ENCODE assay signal across 26 cellular contexts in the genomic region with DNA sequence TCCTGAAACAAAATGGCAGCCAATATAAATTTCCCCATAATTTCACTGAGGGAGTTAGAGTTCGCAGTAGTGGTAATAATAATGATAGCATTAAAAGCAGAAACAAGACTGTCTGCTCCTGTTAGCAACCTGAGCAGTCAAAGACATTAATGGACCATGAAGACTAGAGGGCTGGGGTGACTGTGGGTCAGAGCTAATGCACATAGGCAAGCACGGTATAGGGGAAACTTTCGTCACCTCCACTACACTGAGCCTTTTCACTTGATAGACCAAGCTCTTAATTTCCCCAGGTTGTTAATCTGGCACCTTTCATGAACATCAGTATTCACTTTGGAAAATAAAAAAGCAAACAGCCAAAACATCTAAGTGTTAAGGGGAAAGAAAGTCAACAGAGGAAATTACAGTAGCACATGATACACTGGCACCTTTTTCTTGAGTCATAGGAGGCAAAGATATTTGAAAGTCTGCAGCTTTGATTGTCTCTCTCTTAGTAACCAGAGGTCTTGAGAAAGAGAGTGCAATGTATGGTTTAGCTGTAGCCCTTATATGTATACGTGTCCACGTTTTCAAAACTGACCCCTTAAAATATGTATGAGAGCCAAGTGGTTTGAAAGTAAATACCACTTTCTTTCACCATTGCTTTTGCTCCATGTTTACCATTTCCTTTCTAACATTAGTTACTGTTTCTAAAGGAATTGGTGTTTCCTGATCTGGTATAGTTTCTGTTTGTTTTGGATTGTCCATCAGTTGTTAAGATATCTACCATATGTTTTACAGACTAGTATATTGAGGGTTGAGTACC.
DNase-seq lines count a peak whose midpoint lies in the region; ATAC-seq and TF ChIP-seq lines count a peak whose summit lies in the region.
"Had no signal": no experiment of that assay in that cellular context is flagged by ENCODE, and none has a peak within 500 bp of the region (broad histone marks: within the 10 kb centered on the region; RNA-seq: fewer than 3 reads in every experiment).

No MANE protein-coding gene starts in this region.

- peaks cover 12 to 62% (median 58%) of the 10 kb centered on the region in 9 donors for H3K4me1 ChIP-seq in heart right ventricle
- no peaks in the 10 kb centered on the region for H3K4me1 ChIP-seq in OCI-LY7 (ENCODE audit: insufficient read depth, low read length, poor library complexity, severe bottlenecking)
- no peaks in the 10 kb centered on the region for H3K4me1 ChIP-seq in prostate gland (replicated peaks)

- H3K9me2 ChIP-seq in OCI-LY7 (ENCODE audit: insufficient read depth, low read length) = no peaks in the 10 kb centered on the region

- no peak for DNase-seq in heart right ventricle
- no peak for DNase-seq in cardiac septum (ENCODE audit: low spot score)
- DNase-seq in endothelial cell (ENCODE audit: low spot score) = no peak
- no peak for DNase-seq in osteocyte (ENCODE audit: extremely low spot score, unreplicated experiment)
- DNase-seq in OCI-LY7 (ENCODE audit: low spot score) = no peak
- no peak for DNase-seq in NOMO-1 treated with dmso at 0.1 percent for 144 hours (lab: John Stamatoyannopoulos, UW; ENCODE audit: unreplicated experiment)
- no peak for DNase-seq in MG63
- no peak for DNase-seq in prostate gland (ENCODE audit: low spot score)
- DNase-seq: activated CD8-positive, alpha-beta T cell treated with anti-CD3 and anti-CD28 coated beads, Interleukin-2, amount 10 ng/mL, durations not matched to agents 7 days and 5 days; activated effector memory CD4-positive, alpha-beta T cell treated with anti-CD3 and anti-CD28 coated beads, Interleukin-2, amount 50 U/mL, for 16 hours; CD8-positive, alpha-beta memory T cell; cortex of kidney; DMS153; GOT3; KG1; naive thymus-derived CD4-positive, alpha-beta T cell; NCI-H1436 treated with DMSO at 0.1 percent for 48 hours; NCI-H510A; NK-92 treated with Interleukin-12 subunit alpha and Interleukin-12 subunit beta, amount 100 ng/mL, for 24 hours; stimulated activated CD4-positive, alpha-beta T cell treated with anti-CD3 and anti-CD28 coated beads, Interleukin-15, amount 100 ng/mL, for 24 hours; stomach; T-cell; trophoblast cell had no signal

- H3K4me2 ChIP-seq in OCI-LY7 (ENCODE audit: low read length) = no peak overlapping the region

- no peaks in the 10 kb centered on the region for H4K20me1 ChIP-seq in OCI-LY7 (ENCODE audit: insufficient read depth, low read length)

- H3K27me3 ChIP-seq in heart right ventricle (no peaks in the 10 kb centered on the region), MG63 (no peaks in the 10 kb centered on the region), prostate gland (replicated peaks; ENCODE audit: insufficient read depth) (no peaks in the 10 kb centered on the region)
- H3K27me3 ChIP-seq: SJSA1, stomach had no signal

- H2AFZ ChIP-seq in OCI-LY7 (ENCODE audit: low read length) = no peak overlapping the region

- H3K27ac Mint-ChIP-seq in endothelial cell (ENCODE audit: unreplicated experiment) = peak overlapping the region; percentile 26
- peak overlapping the region; percentile 29 for H3K27ac Mint-ChIP-seq in osteocyte (ENCODE audit: unreplicated experiment)
- H3K27ac Mint-ChIP-seq: activated CD8-positive, alpha-beta T cell treated with anti-CD3 and anti-CD28 coated beads, Interleukin-2, amount 10 ng/mL, durations not matched to agents 7 days and 5 days; naive thymus-derived CD4-positive, alpha-beta T cell; T-cell had no signal

- POLR2A ChIA-PET in OCI-LY7 (lab: Charles Lee) = interaction anchor here (0.7 kb wide), 1 partner anchor 20 kb away, joined by 5 read pairs; no protein-coding TSS in a partner anchor

- peak in 4 of 8 donors; percentile 23 to 45 (median 27) for ATAC-seq in heart right ventricle
- ATAC-seq: activated CD4-positive, CD25-positive, alpha-beta regulatory T cell treated with anti-CD3 and anti-CD28 coated beads, Interleukin-2, amount 50 U/mL, for 24 hours; activated CD8-positive, alpha-beta T cell treated with anti-CD3 and anti-CD28 coated beads, Interleukin-2, amount 10 ng/mL, durations not matched to agents 7 days and 5 days; naive thymus-derived CD4-positive, alpha-beta T cell; sciatic nerve; T-cell had no signal

- no peaks in the 10 kb centered on the region for H3K79me2 ChIP-seq in OCI-LY7 (ENCODE audit: insufficient read depth, low read depth, low read length)

- TF ChIP-seq CTCF in heart right ventricle (IDR thresholded peaks at IDR 0.05) (no peak), endothelial cell (IDR thresholded peaks at IDR 0.05; ENCODE audit: unreplicated experiment) (no peak), osteocyte (IDR thresholded peaks at IDR 0.05) (no peak), OCI-LY7 (conservative IDR thresholded peaks at IDR 0.05; ENCODE audit: low read length) (no peak), prostate gland (IDR thresholded peaks at IDR 0.05) (no peak)

- H3K27ac ChIP-seq in heart right ventricle (peak overlapping the region in 7 of 10 donors; percentile 1 to 83 (median 44)), OCI-LY7 (ENCODE audit: low read depth, low read length, poor library complexity, severe bottlenecking) (no peak overlapping the region), prostate gland (no peak overlapping the region)
- H3K27ac ChIP-seq: SJSA1 had no signal

- H3K9me3 ChIP-seq in heart right ventricle (no peaks in the 10 kb centered on the region), OCI-LY7 (ENCODE audit: low read length) (no peaks in the 10 kb centered on the region), MG63 (no peaks in the 10 kb centered on the region), prostate gland (no peaks in the 10 kb centered on the region)
- H3K9me3 ChIP-seq: SJSA1, stomach had no signal

- H3K27me3 Mint-ChIP-seq in endothelial cell (ENCODE audit: unreplicated experiment) = no peaks in the 10 kb centered on the region
- no peaks in the 10 kb centered on the region for H3K27me3 Mint-ChIP-seq in osteocyte (ENCODE audit: unreplicated experiment)
- H3K27me3 Mint-ChIP-seq: CD8-positive, alpha-beta memory T cell; naive thymus-derived CD4-positive, alpha-beta T cell; T-cell had no signal

- 78% methylated on average over 5 of the region's 5 CpGs for WGBS in heart right ventricle, 2 donors
- WGBS in prostate gland = 74% methylated on average over 5 of the region's 5 CpGs

- intact Hi-C loops in heart right ventricle (cut with DNase I) (loop anchor here in 5 of 10 donors (5.0 to 10.0 kb wide), 6 partner anchors 33 to 167 kb away; no protein-coding TSS in a partner anchor), cardiac septum (cut with DNase I) (loop anchor here (2.0 to 5.0 kb wide), 3 partner anchors 33 to 165 kb away; no protein-coding TSS in a partner anchor), OCI-LY7 (cut with micrococcal nuclease; ENCODE audit: unreplicated experiment) (loop anchor here (10.0 kb wide), 1 partner anchor 735 kb away; no protein-coding TSS in a partner anchor), prostate gland (cut with DNase I) (no loop called here)

- no TSS peak for BruUV-seq in OCI-LY7 (replicated peaks; lab: Mats Ljungman, UMichigan)

- H3K36me3 ChIP-seq in heart right ventricle (no peaks in the 10 kb centered on the region), OCI-LY7 (ENCODE audit: insufficient read depth, low read length) (no peaks in the 10 kb centered on the region), MG63 (no peaks in the 10 kb centered on the region), prostate gland (no peaks in the 10 kb centered on the region)
- H3K36me3 ChIP-seq: SJSA1, stomach had no signal

- no peak for TF ChIP-seq POLR2A in prostate gland (IDR thresholded peaks at IDR 0.05)

- H3K4me3 Mint-ChIP-seq in endothelial cell (ENCODE audit: unreplicated experiment) (no peak overlapping the region), osteocyte (ENCODE audit: unreplicated experiment) (no peak overlapping the region)
- H3K4me3 Mint-ChIP-seq: activated CD8-positive, alpha-beta T cell treated with anti-CD3 and anti-CD28 coated beads, Interleukin-2, amount 10 ng/mL, durations not matched to agents 7 days and 5 days; CD8-positive, alpha-beta memory T cell; naive thymus-derived CD4-positive, alpha-beta T cell; T-cell had no signal

- H3K4me3 ChIP-seq in heart right ventricle (no peak overlapping the region), OCI-LY7 (ENCODE audit: low read depth, low read length, poor library complexity, severe bottlenecking) (no peak overlapping the region), MG63 (no peak overlapping the region), prostate gland (no peak overlapping the region)
- H3K4me3 ChIP-seq: SJSA1, stomach had no signal

- peaks cover 40% of the 10 kb centered on the region for H3K4me1 Mint-ChIP-seq in endothelial cell (ENCODE audit: unreplicated experiment)
- peaks cover 31% of the 10 kb centered on the region for H3K4me1 Mint-ChIP-seq in osteocyte (ENCODE audit: unreplicated experiment)

- CTCF ChIA-PET in OCI-LY7 (lab: Charles Lee; ENCODE audit: unreplicated experiment) = no interaction called here

- H3K36me3 Mint-ChIP-seq in endothelial cell (ENCODE audit: low read depth, unreplicated experiment) = no peaks in the 10 kb centered on the region
- H3K36me3 Mint-ChIP-seq in osteocyte (ENCODE audit: unreplicated experiment) = peaks cover 3% of the 10 kb centered on the region

- H3K9me3 Mint-ChIP-seq in endothelial cell (ENCODE audit: unreplicated experiment) (no peaks in the 10 kb centered on the region), osteocyte (ENCODE audit: unreplicated experiment) (peaks cover 2% of the 10 kb centered on the region)
- H3K9me3 Mint-ChIP-seq: CD8-positive, alpha-beta memory T cell; T-cell had no signal

Comparison
In these comparisons a context has a peak if more than half of its experiments do, and no peak if none do; other contexts are left out.
1. H3K27ac ChIP-seq: peak in heart right ventricle (7 of 10); none in OCI-LY7 (single experiment) and prostate gland (0 of 2).